10 cellular contexts compared by ENCODE assay signal in genomic region chr9:136079211-136079915, GRCh38. TPM values are rescaled to one million over a fixed set of nuclear protein-coding genes. Genes with fewer than 3 reads are reported as not detected.
A peak's percentile ranks its signal among the peaks of the same experiment; 100 is the strongest.
DNase-seq lines count a peak whose midpoint lies in the region; FAIRE-seq and TF ChIP-seq lines count a peak whose summit lies in the region.
"Had no signal": no experiment of that assay in that cellular context is flagged by ENCODE, and none has a peak within 500 bp of the region (broad histone marks: within the 10 kb centered on the region; RNA-seq: fewer than 3 reads in every experiment).

No MANE protein-coding gene starts in this region.

- H3K4me1 ChIP-seq in kidney (ENCODE audit: control insufficient read depth in 1 of 2, insufficient read depth in 1 of 2, low read depth in 1 of 2, low read length in 2 of 2), result peaks cover 4 to 17% of the 10 kb centered on the region in 2 donors
- peaks cover 36 to 97% (median 67%) of the 10 kb centered on the region in 4 donors for H3K4me1 ChIP-seq in stomach

- intact Hi-C loops in kidney (cut with DNase I), result no loop called here
- intact Hi-C loops in stomach (cut with DNase I; ENCODE audit: low total_unique reads), result no loop called here
- intact Hi-C loops in activated T-helper 2 cell treated with anti-CD3 and anti-CD28 coated beads, Interferon-gamma antibody, Interleukin-2, Interleukin-4, amounts not matched to agents 10 μg/mL and 5 μg/mL and 100 μg/mL, durations not matched to agents 14 hours and 24 hours and 36 hours (cut with micrococcal nuclease), result no loop called here

- H3K36me3 ChIP-seq in kidney (ENCODE audit: control insufficient read depth in 1 of 2, insufficient read depth in 2 of 2, low read length in 2 of 2) (no peaks in the 10 kb centered on the region), stomach (peaks cover 0 to 24% (median 16%) of the 10 kb centered on the region in 4 donors)

- H3K27me3 Mint-ChIP-seq in activated T-helper 2 cell treated with anti-CD3 and anti-CD28 coated beads, Interferon-gamma antibody, Interleukin-2, Interleukin-4, amounts not matched to agents 10 μg/mL and 5 μg/mL and 100 μg/mL, durations not matched to agents 14 hours and 24 hours and 36 hours (ENCODE audit: low read depth), result no peaks in the 10 kb centered on the region

- H3K27ac Mint-ChIP-seq in activated T-helper 2 cell treated with anti-CD3 and anti-CD28 coated beads, Interferon-gamma antibody, Interleukin-2, Interleukin-4, amounts not matched to agents 10 μg/mL and 5 μg/mL and 100 μg/mL, durations not matched to agents 14 hours and 24 hours and 36 hours, result no peak overlapping the region

- no peak for TF ChIP-seq CTCF in HL-60 (IDR thresholded peaks at IDR 0.05; ENCODE audit: insufficient read depth, low read length)
- TF ChIP-seq CTCF in VCaP (conservative IDR thresholded peaks at IDR 0.05), result no peak
- TF ChIP-seq CTCF in kidney (IDR thresholded peaks at IDR 0.05; ENCODE audit: borderline replicate concordance, extremely low read depth, insufficient read depth), result no peak
- no peak for TF ChIP-seq CTCF in stomach (IDR thresholded peaks at IDR 0.05)

- WGBS in stomach, 5 donors, result 40 to 63% (median 54%) methylated on average over 5 to 16 of the region's 16 CpGs

- FAIRE-seq in kidney (lab: Jason Lieb, UNC), result no peak
- FAIRE-seq: TTC549 had no signal

- DNase-seq in HL-60 (ENCODE audit: low read depth in 1 of 2, low spot score in 1 of 2) (peak in 1 of 2 experiments; percentile 58), kidney (peak; percentile 63), stomach (no peak), cerebellum (ENCODE audit: low spot score) (no peak), RKO (ENCODE audit: low spot score) (no peak)
- DNase-seq in activated T-helper 2 cell treated with anti-CD3 and anti-CD28 coated beads, Interferon-gamma antibody, Interleukin-2, Interleukin-4, amounts not matched to agents 10 μg/mL and 5 μg/mL and 100 μg/mL, durations not matched to agents 14 hours and 24 hours and 36 hours (ENCODE audit: low spot score), result no peak
- DNase-seq: glutamatergic neuron, NCI-H1417 treated with DMSO at 0.1 percent for 48 hours had no signal

- no peaks in the 10 kb centered on the region for H3K9me3 ChIP-seq in kidney (ENCODE audit: control insufficient read depth in 1 of 2, low read length in 2 of 2)
- no peaks in the 10 kb centered on the region for H3K9me3 ChIP-seq in stomach

- H3K9ac ChIP-seq in kidney (ENCODE audit: low read length in 2 of 2), result no peak overlapping the region

- TF ChIP-seq POLR2A in stomach (IDR thresholded peaks at IDR 0.05), result no peak

- H3K4me3 ChIP-seq in HL-60 (replicated peaks; ENCODE audit: insufficient read depth, low read length) (no peak overlapping the region), kidney (ENCODE audit: low read length in 2 of 2) (no peak overlapping the region), stomach (no peak overlapping the region)

- H3K4me1 Mint-ChIP-seq in activated T-helper 2 cell treated with anti-CD3 and anti-CD28 coated beads, Interferon-gamma antibody, Interleukin-2, Interleukin-4, amounts not matched to agents 10 μg/mL and 5 μg/mL and 100 μg/mL, durations not matched to agents 14 hours and 24 hours and 36 hours (ENCODE audit: low read depth), result peaks cover 2% of the 10 kb centered on the region

- no peak overlapping the region for H3K4me3 Mint-ChIP-seq in activated T-helper 2 cell treated with anti-CD3 and anti-CD28 coated beads, Interferon-gamma antibody, Interleukin-2, Interleukin-4, amounts not matched to agents 10 μg/mL and 5 μg/mL and 100 μg/mL, durations not matched to agents 14 hours and 24 hours and 36 hours (ENCODE audit: low read depth)

- no peaks in the 10 kb centered on the region for H3K27me3 ChIP-seq in HL-60 (ENCODE audit: insufficient read depth, poor library complexity, severe bottlenecking)
- no peaks in the 10 kb centered on the region for H3K27me3 ChIP-seq in stomach

- TF ChIP-seq EP300 in stomach (IDR thresholded peaks at IDR 0.05), result no peak

- H3K27ac ChIP-seq in HL-60 (replicated peaks), result peak overlapping the region; percentile 58
- peak overlapping the region; percentile 23; the same call in 1 of the 2 replicates for H3K27ac ChIP-seq in VCaP
- no peak overlapping the region for H3K27ac ChIP-seq in kidney (ENCODE audit: low read depth in 2 of 2, low read length in 2 of 2)
- H3K27ac ChIP-seq in stomach, result peak overlapping the region in 4 of 5 donors; percentile 47 to 83 (median 66)

- no peaks in the 10 kb centered on the region for H3K9me3 Mint-ChIP-seq in activated T-helper 2 cell treated with anti-CD3 and anti-CD28 coated beads, Interferon-gamma antibody, Interleukin-2, Interleukin-4, amounts not matched to agents 10 μg/mL and 5 μg/mL and 100 μg/mL, durations not matched to agents 14 hours and 24 hours and 36 hours

- no peaks in the 10 kb centered on the region for H3K36me3 Mint-ChIP-seq in activated T-helper 2 cell treated with anti-CD3 and anti-CD28 coated beads, Interferon-gamma antibody, Interleukin-2, Interleukin-4, amounts not matched to agents 10 μg/mL and 5 μg/mL and 100 μg/mL, durations not matched to agents 14 hours and 24 hours and 36 hours (ENCODE audit: low read depth)

RNA-seq across cellular contexts. Expression of gene NACC2, which starts 15.7 kb away (rescaled TPM):
- 30.9 TPM for total RNA-seq in kidney
- 7.1 TPM for polyA plus RNA-seq in kidney (ENCODE audit: insufficient read depth, low read depth, low replicate concordance)
- total RNA-seq in stomach, result 10 to 100 TPM in 4 of 5 donors, 1 to 10 TPM in 1; 9.5 to 69.2 (median 16.1) TPM
- 1 to 10 TPM; 4.1 to 7.0 (median 6.6) TPM for polyA plus RNA-seq in stomach
- total RNA-seq in activated T-helper 2 cell treated with anti-CD3 and anti-CD28 coated beads, Interferon-gamma antibody, Interleukin-2, Interleukin-4, amounts not matched to agents 10 μg/mL and 5 μg/mL and 100 μg/mL, durations not matched to agents 14 hours and 24 hours and 36 hours, result 5.4 and 5.5 TPM in 2 replicates
- total RNA-seq in cerebellum, result 6.8 TPM

RNA-seq across cellular contexts. Expression of gene TMEM250, which starts 39.3 kb away (rescaled TPM):
- total RNA-seq in kidney (33.1 TPM), stomach (100 to 1,000 TPM in 1 of 5 donors, 10 to 100 TPM in 4; 17.4 to 105 (median 30.3) TPM), cerebellum (14.6 TPM)
- polyA plus RNA-seq in kidney (ENCODE audit: insufficient read depth, low read depth, low replicate concordance) (22.2 TPM), stomach (10 to 100 TPM; 15.6 to 19.4 (median 16.6) TPM)
- 43.1 and 43.5 TPM in 2 replicates for total RNA-seq in activated T-helper 2 cell treated with anti-CD3 and anti-CD28 coated beads, Interferon-gamma antibody, Interleukin-2, Interleukin-4, amounts not matched to agents 10 μg/mL and 5 μg/mL and 100 μg/mL, durations not matched to agents 14 hours and 24 hours and 36 hours

Comparison
In these comparisons a context has a peak if more than half of its experiments do, and no peak if none do; other contexts are left out.
1. H3K27ac ChIP-seq: peak in HL-60 (single experiment), VCaP (single experiment) and stomach (4 of 5); none in kidney (0 of 2).